Comparison of ENCODE assay signal across 30 cellular contexts in the genomic region with DNA sequence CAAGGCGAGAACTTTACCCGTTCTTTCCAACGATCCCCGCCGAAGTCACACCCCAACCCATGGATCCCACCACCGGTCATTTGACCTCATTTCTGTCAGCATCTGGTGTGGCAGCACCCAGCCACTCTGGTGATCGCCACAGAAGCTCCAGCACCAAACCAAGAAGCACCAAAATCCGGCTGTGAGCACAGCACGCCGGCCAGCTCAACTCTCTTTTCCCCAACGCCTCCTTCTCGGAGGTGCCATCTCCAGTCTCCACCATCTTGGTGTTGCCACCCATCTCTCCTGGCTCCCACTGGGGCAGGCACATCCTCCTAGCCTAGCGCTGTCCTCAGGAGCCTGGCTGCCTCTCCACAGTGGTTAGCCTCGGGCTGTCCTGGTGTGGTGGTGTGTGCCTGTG. TPM values are rescaled to one million over a fixed set of nuclear protein-coding genes. Genes with fewer than 3 reads are reported as not detected.
DNase-seq lines count a peak whose midpoint lies in the region; ATAC-seq, FAIRE-seq and TF ChIP-seq lines count a peak whose summit lies in the region.
"Had no signal": no experiment of that assay in that cellular context is flagged by ENCODE, and none has a peak within 500 bp of the region (broad histone marks: within the 10 kb centered on the region; RNA-seq: fewer than 3 reads in every experiment).

No MANE protein-coding gene starts in this region.

- H4K20me1 ChIP-seq in astrocyte (ENCODE audit: insufficient read depth, low read length), result no peaks in the 10 kb centered on the region

- H4K91ac ChIP-seq in neuronal stem cell (ENCODE audit: low read depth, low read length, poor library complexity), result no peak overlapping the region

- no peak for FAIRE-seq in astrocyte (lab: Jason Lieb, UNC)
- FAIRE-seq: A204.1, HTR-8/SVneo, RCC 7860 had no signal

- no peak overlapping the region for H3K4me3 Mint-ChIP-seq in activated CD4-positive, alpha-beta T cell treated with anti-CD3 and anti-CD28 coated beads for 36 hours
- H3K4me3 Mint-ChIP-seq in astrocyte (ENCODE audit: unreplicated experiment), result peak overlapping the region; percentile 57
- H3K4me3 Mint-ChIP-seq: activated B cell treated with CpG ODN at 0.5 μM for 24 hours, mesothelial cell of epicardium, neural crest cell had no signal

- no peak for TF ChIP-seq POLR2A in gastrocnemius medialis (IDR thresholded peaks at IDR 0.05)

- intact Hi-C loops in activated CD4-positive, alpha-beta T cell treated with anti-CD3 and anti-CD28 coated beads for 36 hours (cut with DNase I, micrococcal nuclease), result no loop called here
- intact Hi-C loops in gastrocnemius medialis (cut with DNase I; ENCODE audit: low total_unique reads), result no loop called here

- no peak overlapping the region for H3K4me3 ChIP-seq in HUES64 (ENCODE audit: low read length)
- no peak overlapping the region for H3K4me3 ChIP-seq in astrocyte (ENCODE audit: insufficient read depth, low read depth, low read length)
- no peak overlapping the region for H3K4me3 ChIP-seq in neuronal stem cell (ENCODE audit: low read length in 2 of 2)
- no peak overlapping the region for H3K4me3 ChIP-seq in gastrocnemius medialis
- H3K4me3 ChIP-seq: ascending aorta, esophagus muscularis mucosa, SJSA1 had no signal

- H3K9me3 ChIP-seq in HUES64 (ENCODE audit: insufficient read depth, low read depth, low read length), result no peaks in the 10 kb centered on the region
- no peaks in the 10 kb centered on the region for H3K9me3 ChIP-seq in astrocyte (ENCODE audit: insufficient read depth, low read depth, low read length)
- no peaks in the 10 kb centered on the region for H3K9me3 ChIP-seq in neuronal stem cell (replicated peaks in 1 of 2; ENCODE audit: control insufficient read depth in 2 of 2, insufficient read depth in 1 of 2, low read depth in 1 of 2, low read length in 2 of 2)
- H3K9me3 ChIP-seq in gastrocnemius medialis, result no peaks in the 10 kb centered on the region
- H3K9me3 ChIP-seq: ascending aorta, esophagus muscularis mucosa, SJSA1 had no signal

- H2AFZ ChIP-seq in astrocyte (ENCODE audit: low read depth, low read length) (no peak overlapping the region), neuronal stem cell (ENCODE audit: low read length) (no peak overlapping the region)

- H3K27ac Mint-ChIP-seq in activated CD4-positive, alpha-beta T cell treated with anti-CD3 and anti-CD28 coated beads for 36 hours, result peak overlapping the region; percentile 45
- H3K27ac Mint-ChIP-seq in astrocyte (ENCODE audit: unreplicated experiment), result no peak overlapping the region
- H3K27ac Mint-ChIP-seq: activated B cell treated with CpG ODN at 0.5 μM for 24 hours, mesothelial cell of epicardium, progenitor cell of endocrine pancreas had no signal

- no peak overlapping the region for H2AK5ac ChIP-seq in neuronal stem cell (ENCODE audit: low read depth, low read length)

- ATAC-seq in activated CD4-positive, alpha-beta T cell treated with anti-CD3 and anti-CD28 coated beads for 36 hours, result no peak
- ATAC-seq in gastrocnemius medialis, result no peak
- ATAC-seq: HCT116 had no signal

- H3K36me3 ChIP-seq in HUES64 (ENCODE audit: insufficient read depth, low read length) (no peaks in the 10 kb centered on the region), astrocyte (ENCODE audit: insufficient read depth, low read length) (no peaks in the 10 kb centered on the region), neuronal stem cell (replicated peaks in 1 of 2; ENCODE audit: control insufficient read depth in 2 of 2, insufficient read depth in 2 of 2, low read length in 2 of 2) (no peaks in the 10 kb centered on the region), gastrocnemius medialis (no peaks in the 10 kb centered on the region)
- H3K36me3 ChIP-seq: ascending aorta, esophagus muscularis mucosa, SJSA1 had no signal

- POLR2A ChIA-PET in activated CD4-positive, alpha-beta T cell treated with anti-CD3 and anti-CD28 coated beads for 36 hours (lab: Charles Lee), result no interaction called here

- 0 out of 2 replicates have a peak, but pooled peaks cover 4% of the 10 kb centered on the region for H3K27me3 ChIP-seq in HUES64 (ENCODE audit: insufficient read depth, low read length)
- H3K27me3 ChIP-seq in astrocyte (ENCODE audit: insufficient read depth, low read length), result peaks cover 34% of the 10 kb centered on the region
- H3K27me3 ChIP-seq in neuronal stem cell (ENCODE audit: control insufficient read depth in 3 of 3, insufficient read depth in 3 of 3, low read depth in 1 of 3, low read length in 3 of 3), result peaks cover 0 to 78% (median 0%) of the 10 kb centered on the region in 3 experiments
- H3K27me3 ChIP-seq in gastrocnemius medialis, result peaks cover 0 to 3% (median 0%) of the 10 kb centered on the region in 3 donors
- H3K27me3 ChIP-seq: ascending aorta had no signal

- WGBS in HUES64, result 94% methylated on average over 14 of the region's 14 CpGs
- WGBS in neuronal stem cell (ENCODE audit: extremely low coverage in 2 of 2, insufficient read length in 2 of 2, insufficient replicate concordance in 1 of 2), 2 donors, result no CpG with 5 or more reads among the region's 14 CpGs

- H2BK12ac ChIP-seq in neuronal stem cell (ENCODE audit: low read length), result no peak overlapping the region

- H3K27ac ChIP-seq in HUES64 (ENCODE audit: low read depth, low read length) (peak overlapping the region; percentile 94; the same call in 1 of the 2 replicates), astrocyte (ENCODE audit: low read depth, low read length) (no peak overlapping the region), neuronal stem cell (replicated peaks; ENCODE audit: low read length) (no peak overlapping the region), gastrocnemius medialis (peak overlapping the region in 2 of 4 donors; percentile 4 to 63)
- H3K27ac ChIP-seq: ascending aorta, SJSA1 had no signal

- H2BK15ac ChIP-seq in neuronal stem cell (ENCODE audit: low read length), result no peak overlapping the region

- H3K4me2 ChIP-seq in astrocyte (ENCODE audit: low read length) (no peak overlapping the region), neuronal stem cell (ENCODE audit: insufficient read depth, low read length, poor library complexity, severe bottlenecking) (no peak overlapping the region)

- H3K9me3 Mint-ChIP-seq in activated CD4-positive, alpha-beta T cell treated with anti-CD3 and anti-CD28 coated beads for 36 hours (ENCODE audit: low read depth), result no peaks in the 10 kb centered on the region
- H3K9me3 Mint-ChIP-seq in astrocyte (ENCODE audit: unreplicated experiment), result peaks cover 5% of the 10 kb centered on the region
- H3K9me3 Mint-ChIP-seq: activated B cell treated with CpG ODN at 0.5 μM for 24 hours, mesothelial cell of epicardium, neural crest cell had no signal

- no peak for DNase-seq in activated CD4-positive, alpha-beta T cell treated with anti-CD3 and anti-CD28 coated beads for 36 hours
- no peak for DNase-seq in activated CD4-positive, alpha-beta T cell treated with anti-CD3 and anti-CD28 coated beads for 1 hour
- DNase-seq in astrocyte (ENCODE audit: low read depth), result no peak
- DNase-seq in neuronal stem cell (ENCODE audit: low spot score), result no peak
- no peak for DNase-seq in gastrocnemius medialis
- no peak for DNase-seq in epidermal melanocyte (ENCODE audit: insufficient read length, low spot score)
- DNase-seq in germinal center (ENCODE audit: low spot score), result no peak
- DNase-seq: activated B cell treated with CpG ODN at 0.5 μM for 24 hours; activated gamma-delta T cell; cerebellar nuclear complex; effector CD4-positive, alpha-beta T cell; NCI-H1092; NCI-H2029 treated with DMSO at 0.1 percent for 48 hours; NK-92 treated with Interleukin-12 subunit alpha and Interleukin-12 subunit beta, amount 100 ng/mL, for 24 hours; stimulated activated CD4-positive, alpha-beta T cell treated with anti-CD3 and anti-CD28 coated beads, Interleukin-1b, Interleukin-23, amount 100 ng/mL, for 48 hours had no signal

- no peak overlapping the region for H3K14ac ChIP-seq in neuronal stem cell (ENCODE audit: low read length)

- H3K79me1 ChIP-seq in neuronal stem cell (ENCODE audit: low read depth, low read length), result no peaks in the 10 kb centered on the region

- H4K8ac ChIP-seq in neuronal stem cell (ENCODE audit: low read depth, low read length), result no peak overlapping the region

- H3K9ac ChIP-seq in HUES64 (ENCODE audit: low read depth, low read length) (no peak overlapping the region), astrocyte (ENCODE audit: low read length) (no peak overlapping the region), neuronal stem cell (ENCODE audit: low read depth, low read length, poor library complexity) (no peak overlapping the region)

- CTCF ChIA-PET in activated CD4-positive, alpha-beta T cell treated with anti-CD3 and anti-CD28 coated beads for 36 hours (lab: Charles Lee), result no interaction called here

- H3K4me1 ChIP-seq in HUES64 (ENCODE audit: insufficient read depth, low read length) (peaks cover 34% of the 10 kb centered on the region), astrocyte (ENCODE audit: insufficient read depth, low read length) (no peaks in the 10 kb centered on the region), neuronal stem cell (ENCODE audit: control insufficient read depth in 2 of 2, insufficient read depth in 1 of 2, low read depth in 1 of 2, low read length in 2 of 2) (peaks cover 3 to 17% of the 10 kb centered on the region in 2 donors), gastrocnemius medialis (peaks cover 9 to 20% of the 10 kb centered on the region in 2 donors)
- H3K4me1 ChIP-seq: ascending aorta, SJSA1 had no signal

- no peaks in the 10 kb centered on the region for H3K79me2 ChIP-seq in astrocyte (ENCODE audit: insufficient read depth, low read length)

- in situ Hi-C loops in gastrocnemius medialis (cut with MboI; ENCODE audit: low sequenced_read_pairs in 4 of 4), result no loop called here

- peaks cover 16% of the 10 kb centered on the region for H3K27me3 Mint-ChIP-seq in activated CD4-positive, alpha-beta T cell treated with anti-CD3 and anti-CD28 coated beads for 36 hours
- peaks cover 52% of the 10 kb centered on the region for H3K27me3 Mint-ChIP-seq in astrocyte (ENCODE audit: low read depth, unreplicated experiment)

- no peak overlapping the region for H3K4ac ChIP-seq in neuronal stem cell (ENCODE audit: low read length)

- no peak overlapping the region for H3K23ac ChIP-seq in neuronal stem cell (ENCODE audit: low read depth, low read length, poor library complexity)

- TF ChIP-seq CTCF in astrocyte (IDR thresholded peaks at IDR 0.05; ENCODE audit: insufficient read depth, low read depth, low read length) (no peak), gastrocnemius medialis (IDR thresholded peaks at IDR 0.05 in 4 of 5, conservative IDR thresholded peaks at IDR 0.05 in 1 of 5) (no peak)

- H2BK120ac ChIP-seq in neuronal stem cell (ENCODE audit: low read depth, low read length), result no peak overlapping the region

- peaks cover 45% of the 10 kb centered on the region for H3K4me1 Mint-ChIP-seq in activated CD4-positive, alpha-beta T cell treated with anti-CD3 and anti-CD28 coated beads for 36 hours
- peaks cover 7% of the 10 kb centered on the region for H3K4me1 Mint-ChIP-seq in astrocyte (ENCODE audit: low read depth, unreplicated experiment)

- peak overlapping the region; percentile 3 for H3K18ac ChIP-seq in neuronal stem cell (ENCODE audit: low read length)

- no peaks in the 10 kb centered on the region for H3K36me3 Mint-ChIP-seq in activated CD4-positive, alpha-beta T cell treated with anti-CD3 and anti-CD28 coated beads for 36 hours (ENCODE audit: low read depth)
- no peaks in the 10 kb centered on the region for H3K36me3 Mint-ChIP-seq in astrocyte (ENCODE audit: low read depth, unreplicated experiment)
- H3K36me3 Mint-ChIP-seq: mesothelial cell of epicardium had no signal

- no peak overlapping the region for H2BK5ac ChIP-seq in neuronal stem cell (ENCODE audit: low read length)

RNA-seq across cellular contexts. Expression of gene MUC4, which starts 6.5 kb away (rescaled TPM):
- total RNA-seq in activated CD4-positive, alpha-beta T cell treated with anti-CD3 and anti-CD28 coated beads for 36 hours, result under 1 TPM; 0.09 to 0.14 TPM
- polyA plus RNA-seq in HUES64 (2013, experiment 1 of 2), result 0.40 TPM
- polyA plus RNA-seq in HUES64 (2013, experiment 2 of 2), result 0.25 TPM
- total RNA-seq in astrocyte, result 0.02 and 0.05 TPM in 2 replicates
- polyA plus RNA-seq in neuronal stem cell (2013, experiment 1 of 2), result 0.03 TPM
- not detected for polyA plus RNA-seq in neuronal stem cell (2013, experiment 2 of 2)
- total RNA-seq in gastrocnemius medialis, result under 1 TPM in 1 of 4 donors, not detected in 3; 0.27 TPM
- total RNA-seq: ascending aorta, LHCN-M2, NCI-H460, neural crest cell, SJSA1 had no signal
- polyA plus RNA-seq: BJ, urinary bladder had no signal
